In the genomic region with DNA sequence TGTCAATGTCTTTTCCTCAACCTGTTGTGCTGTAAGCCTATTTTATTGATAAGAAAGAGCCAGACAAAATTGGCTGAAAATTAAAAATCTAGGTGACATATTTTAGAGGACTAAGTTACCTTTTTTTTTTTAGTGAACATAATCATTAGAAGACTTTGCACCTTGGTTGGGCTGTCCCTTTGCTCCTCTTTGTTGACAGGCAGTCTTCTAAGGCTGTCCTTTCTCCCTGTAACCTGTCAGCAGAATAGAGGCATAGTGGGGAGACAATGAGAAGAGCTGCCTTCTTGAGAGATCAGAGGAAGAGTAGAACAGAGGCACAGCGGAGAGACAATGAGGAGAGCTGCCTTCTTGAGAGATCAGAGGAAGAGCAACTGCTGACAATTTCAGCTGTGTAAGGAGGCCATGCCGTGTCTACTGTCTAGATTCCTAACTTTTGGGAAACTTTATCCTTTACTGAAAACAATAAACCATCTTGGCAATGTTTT, we compare ENCODE assay signal across 36 cellular contexts.
"Had no signal": no experiment of that assay in that cellular context is flagged by ENCODE, and none has a peak within 500 bp of the region (broad histone marks: within the 10 kb centered on the region; RNA-seq: fewer than 3 reads in every experiment).

No MANE protein-coding gene starts in this region.

- H3K36me3 ChIP-seq: adrenal gland, esophagus muscularis mucosa, gastroesophageal sphincter, heart right ventricle, WERI-Rb-1 had no signal

- H3K27me3 ChIP-seq: adrenal gland, body of pancreas, esophagus muscularis mucosa, gastroesophageal sphincter, heart right ventricle had no signal

- H3K4me1 ChIP-seq: adrenal gland, body of pancreas, esophagus muscularis mucosa, gastroesophageal sphincter had no signal

- H3K36me3 Mint-ChIP-seq: activated CD4-positive, alpha-beta memory T cell treated with anti-CD3 and anti-CD28 coated beads for 36 hours; activated CD8-positive, alpha-beta memory T cell treated with anti-CD3 and anti-CD28 coated beads, Interleukin-2, amount 10 ng/mL, durations not matched to agents 7 days and 5 days; activated naive CD4-positive, alpha-beta T cell treated with anti-CD3 and anti-CD28 coated beads, Interleukin-2, amount 50 U/mL, for 24 hours; activated naive CD8-positive, alpha-beta T cell treated with anti-CD3 and anti-CD28 coated beads for 36 hours had no signal

- FAIRE-seq: colon had no signal

- H3K9me3 ChIP-seq: adrenal gland, body of pancreas, esophagus muscularis mucosa, gastroesophageal sphincter, heart right ventricle had no signal

- H3K27ac ChIP-seq: adrenal gland, body of pancreas, esophagus muscularis mucosa, gastroesophageal sphincter, heart right ventricle, WERI-Rb-1 had no signal

- H3K4me3 ChIP-seq: adrenal gland, body of pancreas, esophagus muscularis mucosa, gastroesophageal sphincter, heart right ventricle had no signal

- H3K4me3 Mint-ChIP-seq: activated CD4-positive, alpha-beta memory T cell treated with anti-CD3 and anti-CD28 coated beads for 36 hours; activated CD4-positive, alpha-beta T cell treated with anti-CD3 and anti-CD28 coated beads for 36 hours; activated CD4-positive, alpha-beta T cell treated with anti-CD3 and anti-CD28 coated beads, Interleukin-2, amount 10 ng/mL, durations not matched to agents 24 days and 14 days; activated CD8-positive, alpha-beta memory T cell treated with anti-CD3 and anti-CD28 coated beads, Interleukin-2, amount 10 ng/mL, durations not matched to agents 7 days and 5 days; activated CD8-positive, alpha-beta T cell treated with anti-CD3 and anti-CD28 coated beads, Interleukin-2, amount 10 ng/mL, durations not matched to agents 7 days and 5 days; activated naive CD4-positive, alpha-beta T cell treated with anti-CD3 and anti-CD28 coated beads for 36 hours; activated naive CD4-positive, alpha-beta T cell treated with anti-CD3 and anti-CD28 coated beads, Interleukin-2, amount 50 U/mL, for 24 hours; activated naive CD8-positive, alpha-beta T cell treated with anti-CD3 and anti-CD28 coated beads for 36 hours; activated naive CD8-positive, alpha-beta T cell treated with anti-CD3 and anti-CD28 coated beads, Interleukin-2, amount 50 U/mL, for 24 hours; activated T-helper 1 cell treated with anti-CD3 and anti-CD28 coated beads, Interleukin-12 subunit alpha, Interleukin-12 subunit beta, Interleukin-2, Interleukin-4 antibody, amounts not matched to agents 30 ng/mL and 10 ng/mL and 1 ng/mL, durations not matched to agents 14 hours and 24 hours and 36 hours; effector memory CD8-positive, alpha-beta T cell; T-helper 17 cell; T-helper 2 cell treated with Interferon-gamma antibody and Interleukin-4, amounts not matched to agents 5 μg/mL and 100 μg/mL, for 36 hours had no signal

- DNase-seq: activated CD4-positive, alpha-beta memory T cell treated with anti-CD3 and anti-CD28 coated beads for 36 hours; activated CD4-positive, alpha-beta T cell treated with anti-CD3 and anti-CD28 coated beads for 36 hours; activated CD4-positive, alpha-beta T cell treated with anti-CD3 and anti-CD28 coated beads, Interleukin-2, amount 10 ng/mL, durations not matched to agents 24 days and 14 days; activated CD4-positive, CD25-positive, alpha-beta regulatory T cell; activated CD4-positive, CD25-positive, alpha-beta regulatory T cell treated with anti-CD3 and anti-CD28 coated beads, Interleukin-2, amount 50 U/mL, for 72 hours; activated CD8-positive, alpha-beta memory T cell treated with anti-CD3 and anti-CD28 coated beads, Interleukin-2, amount 10 ng/mL, durations not matched to agents 7 days and 5 days; activated CD8-positive, alpha-beta memory T cell treated with anti-CD3 and anti-CD28 coated beads, Interleukin-2, amount 50 U/mL, for 4 hours; activated CD8-positive, alpha-beta T cell treated with anti-CD3 and anti-CD28 coated beads, Interleukin-2, amount 10 ng/mL, durations not matched to agents 7 days and 5 days; activated effector memory CD4-positive, alpha-beta T cell treated with anti-CD3 and anti-CD28 coated beads, Interleukin-2, amount 50 U/mL, for 16 hours; activated naive CD4-positive, alpha-beta T cell treated with anti-CD3 and anti-CD28 coated beads for 36 hours; activated naive CD8-positive, alpha-beta T cell treated with anti-CD3 and anti-CD28 coated beads for 36 hours; activated naive CD8-positive, alpha-beta T cell treated with anti-CD3 and anti-CD28 coated beads, Interleukin-2, amount 50 U/mL, for 24 hours; activated T-cell treated with anti-CD3 and anti-CD28 coated beads, Interleukin-2, amount 50 U/mL, for 1 hour; activated T-cell treated with anti-CD3 and anti-CD28 coated beads, Interleukin-2, amount 50 U/mL, for 48 hours; adrenal gland; amygdala; aorta; body of pancreas; caudate nucleus; cortex of kidney; dermis blood vessel endothelial cell; effector CD4-positive, alpha-beta T cell; effector memory CD8-positive, alpha-beta T cell; erythroblast; foreskin melanocyte; heart right ventricle; T-helper 17 cell; T1000; WERI-Rb-1 had no signal

- H3K4me1 Mint-ChIP-seq: activated CD4-positive, alpha-beta T cell treated with anti-CD3 and anti-CD28 coated beads for 36 hours; activated CD4-positive, alpha-beta T cell treated with anti-CD3 and anti-CD28 coated beads, Interleukin-2, amount 10 ng/mL, durations not matched to agents 24 days and 14 days; activated CD8-positive, alpha-beta memory T cell treated with anti-CD3 and anti-CD28 coated beads, Interleukin-2, amount 10 ng/mL, durations not matched to agents 7 days and 5 days; activated naive CD4-positive, alpha-beta T cell treated with anti-CD3 and anti-CD28 coated beads, Interleukin-2, amount 50 U/mL, for 24 hours; activated naive CD8-positive, alpha-beta T cell treated with anti-CD3 and anti-CD28 coated beads for 36 hours; activated naive CD8-positive, alpha-beta T cell treated with anti-CD3 and anti-CD28 coated beads, Interleukin-2, amount 50 U/mL, for 24 hours; T-helper 17 cell had no signal

- H3K27me3 Mint-ChIP-seq: activated CD4-positive, alpha-beta memory T cell treated with anti-CD3 and anti-CD28 coated beads for 36 hours; activated CD4-positive, alpha-beta T cell treated with anti-CD3 and anti-CD28 coated beads, Interleukin-2, amount 10 ng/mL, durations not matched to agents 24 days and 14 days; activated CD8-positive, alpha-beta memory T cell treated with anti-CD3 and anti-CD28 coated beads, Interleukin-2, amount 10 ng/mL, durations not matched to agents 7 days and 5 days; activated naive CD8-positive, alpha-beta T cell treated with anti-CD3 and anti-CD28 coated beads for 36 hours; activated naive CD8-positive, alpha-beta T cell treated with anti-CD3 and anti-CD28 coated beads, Interleukin-2, amount 50 U/mL, for 24 hours; effector memory CD8-positive, alpha-beta T cell; T-helper 17 cell had no signal

- H3K27ac Mint-ChIP-seq: activated CD4-positive, alpha-beta memory T cell treated with anti-CD3 and anti-CD28 coated beads for 36 hours; activated CD4-positive, alpha-beta T cell treated with anti-CD3 and anti-CD28 coated beads for 36 hours; activated CD4-positive, alpha-beta T cell treated with anti-CD3 and anti-CD28 coated beads, Interleukin-2, amount 10 ng/mL, durations not matched to agents 24 days and 14 days; activated CD8-positive, alpha-beta memory T cell treated with anti-CD3 and anti-CD28 coated beads, Interleukin-2, amount 10 ng/mL, durations not matched to agents 7 days and 5 days; activated CD8-positive, alpha-beta T cell treated with anti-CD3 and anti-CD28 coated beads, Interleukin-2, amount 10 ng/mL, durations not matched to agents 7 days and 5 days; activated naive CD4-positive, alpha-beta T cell treated with anti-CD3 and anti-CD28 coated beads for 36 hours; activated naive CD4-positive, alpha-beta T cell treated with anti-CD3 and anti-CD28 coated beads, Interleukin-2, amount 50 U/mL, for 24 hours; activated naive CD8-positive, alpha-beta T cell treated with anti-CD3 and anti-CD28 coated beads for 36 hours; activated naive CD8-positive, alpha-beta T cell treated with anti-CD3 and anti-CD28 coated beads, Interleukin-2, amount 50 U/mL, for 24 hours; activated T-helper 1 cell treated with anti-CD3 and anti-CD28 coated beads, Interleukin-12 subunit alpha, Interleukin-12 subunit beta, Interleukin-2, Interleukin-4 antibody, amounts not matched to agents 30 ng/mL and 10 ng/mL and 1 ng/mL, durations not matched to agents 14 hours and 24 hours and 36 hours; activated T-helper 2 cell treated with anti-CD3 and anti-CD28 coated beads, Interferon-gamma antibody, Interleukin-2, Interleukin-4, amounts not matched to agents 10 μg/mL and 5 μg/mL and 100 μg/mL, durations not matched to agents 14 hours and 24 hours and 36 hours; effector memory CD8-positive, alpha-beta T cell; T-helper 17 cell; T-helper 2 cell treated with Interferon-gamma antibody and Interleukin-4, amounts not matched to agents 5 μg/mL and 100 μg/mL, for 36 hours had no signal

- H3K9me3 Mint-ChIP-seq: activated CD4-positive, alpha-beta memory T cell treated with anti-CD3 and anti-CD28 coated beads for 36 hours; activated CD4-positive, alpha-beta T cell treated with anti-CD3 and anti-CD28 coated beads, Interleukin-2, amount 10 ng/mL, durations not matched to agents 24 days and 14 days; activated naive CD4-positive, alpha-beta T cell treated with anti-CD3 and anti-CD28 coated beads for 36 hours; activated naive CD4-positive, alpha-beta T cell treated with anti-CD3 and anti-CD28 coated beads, Interleukin-2, amount 50 U/mL, for 24 hours; activated naive CD8-positive, alpha-beta T cell treated with anti-CD3 and anti-CD28 coated beads for 36 hours; activated naive CD8-positive, alpha-beta T cell treated with anti-CD3 and anti-CD28 coated beads, Interleukin-2, amount 50 U/mL, for 24 hours; activated T-helper 1 cell treated with anti-CD3 and anti-CD28 coated beads, Interleukin-12 subunit alpha, Interleukin-12 subunit beta, Interleukin-2, Interleukin-4 antibody, amounts not matched to agents 30 ng/mL and 10 ng/mL and 1 ng/mL, durations not matched to agents 14 hours and 24 hours and 36 hours; activated T-helper 2 cell treated with anti-CD3 and anti-CD28 coated beads, Interferon-gamma antibody, Interleukin-2, Interleukin-4, amounts not matched to agents 10 μg/mL and 5 μg/mL and 100 μg/mL, durations not matched to agents 14 hours and 24 hours and 36 hours; T-helper 2 cell treated with Interferon-gamma antibody and Interleukin-4, amounts not matched to agents 5 μg/mL and 100 μg/mL, for 36 hours had no signal
